Comparison of ENCODE assay signal across 9 cellular contexts in genomic region chr16:2151188-2152091, GRCh38. TPM values are rescaled to one million over a fixed set of nuclear protein-coding genes. Genes with fewer than 3 reads are reported as not detected.
A peak's percentile ranks its signal among the peaks of the same experiment; 100 is the strongest.
DNase-seq lines count a peak whose midpoint lies in the region; ATAC-seq and TF ChIP-seq lines count a peak whose summit lies in the region.
"Had no signal": no experiment of that assay in that cellular context is flagged by ENCODE, and none has a peak within 500 bp of the region (broad histone marks: within the 10 kb centered on the region; RNA-seq: fewer than 3 reads in every experiment).

No MANE protein-coding gene starts in this region.

- intact Hi-C loops in spleen (cut with DNase I; ENCODE audit: low total_unique reads), result loop anchor here (5.0 kb wide), 1 partner anchor 124 kb away; the partner anchor contains the start of gene NHERF2

- peaks cover 26% of the 10 kb centered on the region for H3K4me1 Mint-ChIP-seq in endodermal cell

- H3K27me3 ChIP-seq in SK-N-SH (ENCODE audit: insufficient read depth) (no peaks in the 10 kb centered on the region), OCI-LY3 (ENCODE audit: low read depth, low read length) (peaks cover 4% of the 10 kb centered on the region; the same call in 1 of the 2 replicates), endodermal cell (ENCODE audit: control insufficient read depth, insufficient read depth, low read length, poor library complexity, severe bottlenecking) (no peaks in the 10 kb centered on the region), spleen (replicated peaks in 1 of 7) (peaks cover 0 to 21% (median 0%) of the 10 kb centered on the region in 7 donors)
- H3K27me3 ChIP-seq: testis had no signal

- peak overlapping the region; percentile 98 for H3K4me3 Mint-ChIP-seq in endodermal cell

- no peaks in the 10 kb centered on the region for H3K9me3 Mint-ChIP-seq in endodermal cell

- WGBS in SK-N-SH (ENCODE audit: low lambda C conversion rate), result 71% methylated on average over 11 of the region's 13 CpGs
- 64 to 73% methylated on average over 8 to 13 of the region's 13 CpGs for WGBS in endodermal cell (ENCODE audit: insufficient coverage in 1 of 2, insufficient read length in 1 of 2), 2 experiments
- 64 to 82% (median 79%) methylated on average over 7 to 13 of the region's 13 CpGs for WGBS in spleen, 5 donors

- H3K4me2 ChIP-seq in SK-N-SH, result peak overlapping the region; percentile 96
- H3K4me2 ChIP-seq in OCI-LY3 (ENCODE audit: low read length), result peak overlapping the region; percentile 99

- peak overlapping the region; percentile 1 to 53; a peak in 3 of 4 replicates for H3K27ac ChIP-seq in SK-N-SH (ENCODE audit: low read depth in 2 of 2, low read length in 1 of 2)
- H3K27ac ChIP-seq in OCI-LY3 (ENCODE audit: low read length), result peak overlapping the region; percentile 72
- H3K27ac ChIP-seq in endodermal cell (ENCODE audit: low read depth, low read length), result no peak overlapping the region
- H3K27ac ChIP-seq in spleen, result peak overlapping the region in 1 of 8 donors; percentile 45
- H3K27ac ChIP-seq: testis had no signal

- H3K4me1 ChIP-seq in SK-N-SH (ENCODE audit: control insufficient read depth in 1 of 2, insufficient read depth in 2 of 2, low read depth in 1 of 2, low read length in 1 of 2) (peaks cover 41 to 73% of the 10 kb centered on the region in 2 experiments; a peak in 3 of 4 replicates), OCI-LY3 (ENCODE audit: low read length) (peaks cover 50% of the 10 kb centered on the region), endodermal cell (ENCODE audit: control insufficient read depth, insufficient read depth, low read length) (peaks cover 23% of the 10 kb centered on the region), spleen (peaks cover 45 to 82% (median 77%) of the 10 kb centered on the region in 6 donors)

- TF ChIP-seq RAD21 in SK-N-SH (IDR thresholded peaks at IDR 0.05; ENCODE audit: low read length), result no peak

- H3K27ac Mint-ChIP-seq in endodermal cell, result peak overlapping the region; percentile 82

- no peak for DNase-seq in SK-N-SH
- peak; percentile 81 for DNase-seq in endodermal cell
- peak; percentile 74 for DNase-seq in spleen
- DNase-seq in NCI-H2196 (lab: John Stamatoyannopoulos, UW; ENCODE audit: unreplicated experiment), result no peak
- no peak for DNase-seq in amniotic stem cell (lab: John Stamatoyannopoulos, UW)
- DNase-seq: testis had no signal

- H2AFZ ChIP-seq in SK-N-SH (ENCODE audit: low read depth) (no peak overlapping the region), OCI-LY3 (ENCODE audit: low read depth, low read length) (no peak overlapping the region)

- POLR2A ChIA-PET in SK-N-SH (lab: Yijun Ruan, JAX), result interaction anchor here (1.1 to 1.5 kb wide), 3 partner anchors 11 to 147 kb away, joined by 3 to 6 read pairs (median 5); partner anchors contain the start of genes NTHL1 and TSC2

- H3K9me3 ChIP-seq in SK-N-SH (no peaks in the 10 kb centered on the region), OCI-LY3 (ENCODE audit: insufficient read depth, low read length) (no peaks in the 10 kb centered on the region), endodermal cell (ENCODE audit: control insufficient read depth, low read length) (no peaks in the 10 kb centered on the region), spleen (no peaks in the 10 kb centered on the region)
- H3K9me3 ChIP-seq: testis had no signal

- H4K20me1 ChIP-seq in SK-N-SH (ENCODE audit: insufficient read depth) (peaks cover 83% of the 10 kb centered on the region), OCI-LY3 (ENCODE audit: insufficient read depth, low read length) (peaks cover 37% of the 10 kb centered on the region)

- peak overlapping the region; percentile 89 for H3K9ac ChIP-seq in SK-N-SH
- H3K9ac ChIP-seq in OCI-LY3 (ENCODE audit: low read length), result peak overlapping the region; percentile 99; the same call in 1 of the 2 replicates
- H3K9ac ChIP-seq in endodermal cell (ENCODE audit: extremely low read depth, low read length, poor library complexity, severe bottlenecking), result no peak overlapping the region

- ATAC-seq in SK-N-SH treated with all-trans-retinoic acid at 6 μM for 48 hours, result no peak
- ATAC-seq in HG02759 (IDR thresholded peaks at IDR 0.05; ENCODE audit: unreplicated experiment), result no peak

- no peak for TF ChIP-seq POLR2A in spleen (IDR thresholded peaks at IDR 0.05)

- CTCF ChIA-PET in SK-N-SH (lab: Yijun Ruan, JAX), result interaction anchor here (0.6 to 6.9 kb wide), 8 partner anchors 11 to 148 kb away, joined by 3 to 55 read pairs (median 6); partner anchors contain the start of genes NTHL1 and TSC2

- H3K36me3 ChIP-seq in SK-N-SH (replicated peaks in 1 of 2; ENCODE audit: control insufficient read depth in 1 of 2, insufficient read depth in 2 of 2, low read length in 1 of 2) (peaks cover 20 to 34% of the 10 kb centered on the region in 2 experiments), OCI-LY3 (replicated peaks; ENCODE audit: low read depth, low read length) (peaks cover 37% of the 10 kb centered on the region), endodermal cell (ENCODE audit: control insufficient read depth, insufficient read depth, low read length) (peaks cover 35% of the 10 kb centered on the region), spleen (peaks cover 0 to 35% (median 9%) of the 10 kb centered on the region in 6 donors)

- TF ChIP-seq EP300 in SK-N-SH (IDR thresholded peaks at IDR 0.05; ENCODE audit: borderline replicate concordance in 1 of 2, low read depth in 1 of 2, low read length in 1 of 2), result no peak

- H3K27me3 Mint-ChIP-seq in endodermal cell (ENCODE audit: insufficient read depth), result peaks cover 4% of the 10 kb centered on the region

- peaks cover 45% of the 10 kb centered on the region for H3F3A ChIP-seq in SK-N-SH (replicated peaks; ENCODE audit: insufficient read depth)

- peaks cover 28% of the 10 kb centered on the region for H3K36me3 Mint-ChIP-seq in endodermal cell (ENCODE audit: low read depth)

- no peaks in the 10 kb centered on the region for H3K9me2 ChIP-seq in SK-N-SH

- peak overlapping the region in 1 of 2 experiments; percentile 1; a peak in 1 of 4 replicates for H3K4me3 ChIP-seq in SK-N-SH (ENCODE audit: low read depth in 2 of 2, low read length in 1 of 2)
- peak overlapping the region; percentile 88; the same call in 1 of the 2 replicates for H3K4me3 ChIP-seq in OCI-LY3 (ENCODE audit: low read length)
- H3K4me3 ChIP-seq in endodermal cell (ENCODE audit: low read length), result peak overlapping the region; percentile 98
- no peak overlapping the region for H3K4me3 ChIP-seq in spleen
- H3K4me3 ChIP-seq: testis had no signal

- TF ChIP-seq CTCF in SK-N-SH (IDR thresholded peaks at IDR 0.05) (no peak), OCI-LY3 (IDR thresholded peaks at IDR 0.05; ENCODE audit: low read depth, low read length) (no peak), endodermal cell (conservative IDR thresholded peaks at IDR 0.05) (no peak), spleen (IDR thresholded peaks at IDR 0.05 in 8 of 11, conservative IDR thresholded peaks at IDR 0.05 in 3 of 11) (no peak)

- H3K79me2 ChIP-seq in SK-N-SH (ENCODE audit: insufficient read depth) (peaks cover 66% of the 10 kb centered on the region), OCI-LY3 (ENCODE audit: low read length) (peaks cover 46% of the 10 kb centered on the region)

TF ChIP-seq in SK-N-SH, 30 proteins besides CTCF, POLR2A, EP300 and RAD21 (continues in another document):
- TF ChIP-seq RCOR1 (IDR thresholded peaks at IDR 0.05; ENCODE audit: low read length) (no peak), SIN3A (IDR thresholded peaks at IDR 0.05; ENCODE audit: borderline replicate concordance, low read depth, low read length) (peak; percentile 12; the same call in 1 of the 2 replicates), MXI1 (IDR thresholded peaks at IDR 0.05; ENCODE audit: low read depth, low read length) (no peak)

TF ChIP-seq in SK-N-SH treated with all-trans-retinoic acid at 6 μM for 48 hours, 23 proteins besides CTCF, POLR2A, EP300 and RAD21 (continues in another document):
- TF ChIP-seq ZFP30 (CRISPR knock-in tag; IDR thresholded peaks at IDR 0.05), result no peak

RNA-seq across cellular contexts. Expression of gene RAB26, which starts 3.0 kb away (rescaled TPM):
- 14.3 and 19.5 TPM in 2 replicates for polyA plus RNA-seq in SK-N-SH (2012; rRNA removed)
- 4.5 and 6.2 TPM in 2 replicates for polyA plus RNA-seq in SK-N-SH (2012; cell fraction: cytosol; rRNA removed)
- 102 and 121 TPM in 2 replicates for polyA plus RNA-seq in SK-N-SH (2012; cell fraction: nucleus; rRNA removed)
- total RNA-seq in endodermal cell, result 1 to 10 TPM; 3.2 to 4.9 TPM
- polyA plus RNA-seq in endodermal cell (2013, experiment 1 of 2), result 5.8 TPM
- polyA plus RNA-seq in endodermal cell (2013, experiment 2 of 2), result 4.6 TPM
- total RNA-seq in spleen, result 1 to 10 TPM in 4 of 7 donors, under 1 TPM in 2, not detected in 1; 0.26 to 7.9 (median 1.2) TPM
- polyA plus RNA-seq in spleen, result 1 to 10 TPM in 2 of 3 donors, under 1 TPM in 1; 0.91 to 1.5 (median 1.4) TPM

RNA-seq across cellular contexts. Expression of gene TRAF7, which starts 4.1 kb away (rescaled TPM):
- 69.9 and 73.0 TPM in 2 replicates for polyA plus RNA-seq in SK-N-SH (2012; rRNA removed)
- polyA plus RNA-seq in SK-N-SH (2012; cell fraction: cytosol; rRNA removed), result 32.5 and 56.2 TPM in 2 replicates
- polyA plus RNA-seq in SK-N-SH (2012; cell fraction: nucleus; rRNA removed), result 95.4 and 106 TPM in 2 replicates
- total RNA-seq in endodermal cell, result 100 to 1,000 TPM; 108 to 110 TPM
- polyA plus RNA-seq in endodermal cell (2013, experiment 1 of 2), result 54.6 TPM
- polyA plus RNA-seq in endodermal cell (2013, experiment 2 of 2), result 52.1 TPM
- total RNA-seq in spleen, result 10 to 100 TPM; 41.5 to 63.9 (median 50.9) TPM
- 10 to 100 TPM; 22.0 to 37.6 (median 23.3) TPM for polyA plus RNA-seq in spleen

RNA-seq across cellular contexts. Expression of gene PKD1, which starts 15.7 kb away (rescaled TPM):
- polyA plus RNA-seq in SK-N-SH (2012; rRNA removed) (39.8 and 47.4 TPM in 2 replicates), spleen (10 to 100 TPM; 14.0 to 60.9 (median 18.5) TPM)
- polyA plus RNA-seq in SK-N-SH (2012; cell fraction: cytosol; rRNA removed), result 10.3 and 21.4 TPM in 2 replicates
- 292 and 443 TPM in 2 replicates for polyA plus RNA-seq in SK-N-SH (2012; cell fraction: nucleus; rRNA removed)
- total RNA-seq in endodermal cell (100 to 1,000 TPM; 104 to 110 TPM), spleen (100 to 1,000 TPM in 2 of 7 donors, 10 to 100 TPM in 5; 64.0 to 124 (median 95.3) TPM)
- polyA plus RNA-seq in endodermal cell (2013, experiment 1 of 2), result 71.3 TPM
- polyA plus RNA-seq in endodermal cell (2013, experiment 2 of 2), result 71.3 TPM

RNA-seq across cellular contexts. Expression of gene CASKIN1, which starts 45.0 kb away (rescaled TPM):
- 1.4 and 1.7 TPM in 2 replicates for polyA plus RNA-seq in SK-N-SH (2012; rRNA removed)
- 0.22 and 0.43 TPM in 2 replicates for polyA plus RNA-seq in SK-N-SH (2012; cell fraction: cytosol; rRNA removed)
- 8.7 and 11.6 TPM in 2 replicates for polyA plus RNA-seq in SK-N-SH (2012; cell fraction: nucleus; rRNA removed)
- 1 to 10 TPM; 8.2 to 9.7 TPM for total RNA-seq in endodermal cell
- 11.9 TPM for polyA plus RNA-seq in endodermal cell (2013, experiment 1 of 2)
- 9.7 TPM for polyA plus RNA-seq in endodermal cell (2013, experiment 2 of 2)
- total RNA-seq in spleen, result not detected
- under 1 TPM; 0.24 to 0.32 (median 0.30) TPM for polyA plus RNA-seq in spleen

RNA-seq across cellular contexts. Expression of gene MLST8, which starts 53.8 kb away (rescaled TPM):
- polyA plus RNA-seq in SK-N-SH (2012; rRNA removed), result 70.3 and 85.4 TPM in 2 replicates
- polyA plus RNA-seq in SK-N-SH (2012; cell fraction: cytosol; rRNA removed), result 37.7 and 67.4 TPM in 2 replicates
- 156 and 226 TPM in 2 replicates for polyA plus RNA-seq in SK-N-SH (2012; cell fraction: nucleus; rRNA removed)
- total RNA-seq in endodermal cell, result 10 to 100 TPM; 60.3 to 70.8 TPM
- polyA plus RNA-seq in endodermal cell (2013, experiment 1 of 2), result 64.9 TPM
- polyA plus RNA-seq in endodermal cell (2013, experiment 2 of 2), result 61.5 TPM
- total RNA-seq in spleen, result 10 to 100 TPM; 25.0 to 50.0 (median 30.4) TPM
- polyA plus RNA-seq in spleen, result 10 to 100 TPM; 40.6 to 61.7 (median 51.3) TPM

Comparison
In these comparisons a context has a peak if more than half of its experiments do, and no peak if none do; other contexts are left out.
1. DNase-seq: peak in endodermal cell (single experiment) and spleen (single experiment); none in SK-N-SH (single experiment), NCI-H2196 (single experiment) and amniotic stem cell (single experiment).
2. H3K4me3 ChIP-seq: peak in OCI-LY3 (single experiment) and endodermal cell (single experiment); none in spleen (0 of 8).